ENCODE assay signal across 1 cellular context in the genomic region with DNA sequence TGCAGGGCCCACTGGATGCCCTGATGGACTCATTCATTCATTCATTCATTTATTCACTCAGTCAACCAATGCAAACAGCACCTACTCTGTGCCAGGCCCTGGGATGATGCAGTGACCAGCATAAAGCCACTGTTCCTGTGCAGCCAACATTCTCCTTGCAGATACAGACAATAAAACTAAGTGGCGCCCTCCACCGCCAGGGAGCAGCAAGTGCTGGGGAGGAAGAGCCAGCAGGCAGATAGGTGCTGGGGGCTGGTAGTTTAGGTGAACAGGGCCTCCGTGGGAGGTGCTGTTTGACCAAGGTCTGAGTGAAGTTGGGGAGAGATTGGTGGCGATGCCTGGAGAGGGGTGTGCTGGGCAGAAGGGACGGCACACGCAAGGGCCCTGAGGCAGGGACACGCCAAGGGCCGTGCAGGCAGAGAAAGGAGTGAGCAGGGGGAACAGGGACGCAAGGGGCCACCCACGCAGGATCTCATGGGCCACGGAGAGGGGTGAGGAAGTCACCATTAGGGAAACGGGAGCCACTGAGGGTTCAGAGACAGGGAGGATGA.
TF ChIP-seq lines count a peak whose summit lies in the region.

No MANE protein-coding gene starts in this region.

TF ChIP-seq in H1, 55 proteins besides CTCF, POLR2A, EP300 and RAD21 (continued from another document):
- TF ChIP-seq, protein P1, sequence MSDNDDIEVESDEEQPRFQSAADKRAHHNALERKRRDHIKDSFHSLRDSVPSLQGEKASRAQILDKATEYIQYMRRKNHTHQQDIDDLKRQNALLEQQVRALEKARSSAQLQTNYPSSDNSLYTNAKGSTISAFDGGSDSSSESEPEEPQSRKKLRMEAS (IDR thresholded peaks at IDR 0.05): no peak
- TF ChIP-seq, protein P2, sequence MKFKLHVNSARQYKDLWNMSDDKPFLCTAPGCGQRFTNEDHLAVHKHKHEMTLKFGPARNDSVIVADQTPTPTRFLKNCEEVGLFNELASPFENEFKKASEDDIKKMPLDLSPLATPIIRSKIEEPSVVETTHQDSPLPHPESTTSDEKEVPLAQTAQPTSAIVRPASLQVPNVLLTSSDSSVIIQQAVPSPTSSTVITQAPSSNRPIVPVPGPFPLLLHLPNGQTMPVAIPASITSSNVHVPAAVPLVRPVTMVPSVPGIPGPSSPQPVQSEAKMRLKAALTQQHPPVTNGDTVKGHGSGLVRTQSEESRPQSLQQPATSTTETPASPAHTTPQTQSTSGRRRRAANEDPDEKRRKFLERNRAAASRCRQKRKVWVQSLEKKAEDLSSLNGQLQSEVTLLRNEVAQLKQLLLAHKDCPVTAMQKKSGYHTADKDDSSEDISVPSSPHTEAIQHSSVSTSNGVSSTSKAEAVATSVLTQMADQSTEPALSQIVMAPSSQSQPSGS (IDR thresholded peaks at IDR 0.05; ENCODE audit: low read length): no peak
- TF ChIP-seq KDM1A (IDR thresholded peaks at IDR 0.05; ENCODE audit: borderline replicate concordance, low read length) (no peak), JUND (IDR thresholded peaks at IDR 0.05; ENCODE audit: low read length) (no peak)
TF ChIP-seq in H1: peak in this region for 0.
